Comparison of ENCODE assay signal across 20 cellular contexts in the genomic region with DNA sequence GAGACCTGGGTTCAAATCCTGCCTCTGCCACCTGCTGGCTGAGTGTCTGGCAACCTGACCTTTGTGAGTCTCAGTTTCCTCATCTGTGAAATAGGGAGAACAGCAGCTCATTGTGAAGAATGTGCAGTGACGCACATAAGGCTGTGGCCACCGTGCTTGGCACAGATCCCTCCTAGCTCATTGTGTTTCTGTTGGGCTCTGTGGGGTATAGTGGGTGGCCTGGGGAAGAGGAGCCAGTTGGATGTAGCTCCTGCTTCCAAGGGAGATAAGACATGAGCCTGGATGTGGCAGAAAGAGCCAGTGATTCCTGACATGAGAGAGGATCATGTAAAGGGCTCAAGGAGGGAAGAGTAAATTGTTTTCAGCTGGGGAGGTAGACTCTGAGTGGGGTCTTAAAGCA.
DNase-seq lines count a peak whose midpoint lies in the region; ATAC-seq, FAIRE-seq and TF ChIP-seq lines count a peak whose summit lies in the region.
"Had no signal": no experiment of that assay in that cellular context is flagged by ENCODE, and none has a peak within 500 bp of the region (broad histone marks: within the 10 kb centered on the region; RNA-seq: fewer than 3 reads in every experiment).

No MANE protein-coding gene starts in this region.

- H3K4me3 ChIP-seq in spleen (no peak overlapping the region), smooth muscle cell (no peak overlapping the region)

- no peaks in the 10 kb centered on the region for H4K20me1 ChIP-seq in smooth muscle cell (ENCODE audit: low read depth)

- no peak for ATAC-seq in GM21576 (IDR thresholded peaks at IDR 0.05; ENCODE audit: unreplicated experiment)

- FAIRE-seq in HTR-8/SVneo (lab: Jason Lieb, UNC) = peak; percentile 86
- FAIRE-seq: A204.1, D721Med, G401.6, H54 had no signal

- H3K27ac ChIP-seq in spleen (no peak overlapping the region), smooth muscle cell (ENCODE audit: low read depth) (no peak overlapping the region)
- H3K27ac ChIP-seq: KMS-11 had no signal

- intact Hi-C loops in spleen (cut with DNase I; ENCODE audit: low total_unique reads) = no loop called here

- no peaks in the 10 kb centered on the region for H3K36me3 Mint-ChIP-seq in endothelial cell (ENCODE audit: low read depth, unreplicated experiment)
- H3K36me3 Mint-ChIP-seq: CD4-positive, CD25-positive, alpha-beta regulatory T cell; CD8-positive, alpha-beta memory T cell had no signal

- H3K36me3 ChIP-seq in spleen = no peaks in the 10 kb centered on the region
- H3K36me3 ChIP-seq in smooth muscle cell (ENCODE audit: low read depth) = no peaks in the 10 kb centered on the region
- H3K36me3 ChIP-seq: BE2C had no signal

- H3F3A ChIP-seq in smooth muscle cell (ENCODE audit: low read depth) = no peaks in the 10 kb centered on the region

- no peak for DNase-seq in HTR-8/SVneo (ENCODE audit: insufficient read length, low spot score)
- DNase-seq in SK-MEL-5 (ENCODE audit: low read depth, low spot score) = peak; percentile 16
- DNase-seq in endothelial cell (ENCODE audit: low spot score) = no peak
- peak; percentile 42 for DNase-seq in spleen
- DNase-seq in HUDEP-2 (lab: John Stamatoyannopoulos, UW; ENCODE audit: unreplicated experiment in 76 of 76) = no peak
- DNase-seq in smooth muscle cell (lab: John Stamatoyannopoulos, UW; ENCODE audit: unreplicated experiment) = no peak
- DNase-seq: ACHN; BE2C; C1 segment of cervical spinal cord; CD4-positive, CD25-positive, alpha-beta regulatory T cell; CD8-positive, alpha-beta memory T cell; COR-L47; HCEC 1CT; HFFc6 had no signal

- peaks cover 14% of the 10 kb centered on the region for H3K4me1 Mint-ChIP-seq in endothelial cell (ENCODE audit: unreplicated experiment)
- H3K4me1 Mint-ChIP-seq: CD4-positive, CD25-positive, alpha-beta regulatory T cell; CD8-positive, alpha-beta memory T cell had no signal

- in situ Hi-C loops in SK-MEL-5 (cut with HindIII; ENCODE audit: low pct_unique_long_range_greater_than_20kb, low sequenced_read_pairs) = no loop called here

- H3K27me3 Mint-ChIP-seq in endothelial cell (ENCODE audit: unreplicated experiment) = peaks cover 8% of the 10 kb centered on the region
- H3K27me3 Mint-ChIP-seq: CD4-positive, CD25-positive, alpha-beta regulatory T cell had no signal

- no peaks in the 10 kb centered on the region for H3K79me2 ChIP-seq in smooth muscle cell (ENCODE audit: low read depth)

- H3K4me3 Mint-ChIP-seq in endothelial cell (ENCODE audit: unreplicated experiment) = no peak overlapping the region
- H3K4me3 Mint-ChIP-seq: CD4-positive, CD25-positive, alpha-beta regulatory T cell; CD8-positive, alpha-beta memory T cell; HFFc6 had no signal

- H3K9me3 Mint-ChIP-seq in endothelial cell (ENCODE audit: unreplicated experiment) = no peaks in the 10 kb centered on the region
- H3K9me3 Mint-ChIP-seq: CD4-positive, CD25-positive, alpha-beta regulatory T cell; CD8-positive, alpha-beta memory T cell; HFFc6 had no signal

- H3K9me3 ChIP-seq in spleen (no peaks in the 10 kb centered on the region), smooth muscle cell (replicated peaks; ENCODE audit: low read depth) (no peaks in the 10 kb centered on the region)
- H3K9me3 ChIP-seq: BE2C had no signal

- peak overlapping the region; percentile 69 for H3K27ac Mint-ChIP-seq in endothelial cell (ENCODE audit: unreplicated experiment)
- H3K27ac Mint-ChIP-seq: CD8-positive, alpha-beta memory T cell; HFFc6 had no signal

- peaks cover 0 to 3% (median 0%) of the 10 kb centered on the region in 6 donors for H3K4me1 ChIP-seq in spleen
- no peaks in the 10 kb centered on the region for H3K4me1 ChIP-seq in smooth muscle cell (ENCODE audit: low read depth)
- H3K4me1 ChIP-seq: BE2C had no signal

- TF ChIP-seq CTCF in endothelial cell (IDR thresholded peaks at IDR 0.05; ENCODE audit: unreplicated experiment) (no peak), spleen (IDR thresholded peaks at IDR 0.05 in 8 of 11, conservative IDR thresholded peaks at IDR 0.05 in 3 of 11) (no peak), smooth muscle cell (IDR thresholded peaks at IDR 0.05; ENCODE audit: borderline replicate concordance, insufficient read depth, poor library complexity, severe bottlenecking) (no peak)

- 88 to 97% (median 92%) methylated on average over 2 of the region's 2 CpGs for WGBS in spleen, 5 donors
- 95% methylated on average over 2 of the region's 2 CpGs for WGBS in smooth muscle cell (ENCODE audit: low lambda C conversion rate)

- no peak overlapping the region for H3K4me2 ChIP-seq in smooth muscle cell
- H3K4me2 ChIP-seq: KMS-11 had no signal

- no peak overlapping the region for H2AFZ ChIP-seq in smooth muscle cell (ENCODE audit: low read depth)

- H3K9ac ChIP-seq in smooth muscle cell (ENCODE audit: low read depth) = no peak overlapping the region
- H3K9ac ChIP-seq: KMS-11 had no signal

- no peak for TF ChIP-seq POLR2A in spleen (IDR thresholded peaks at IDR 0.05)

- H3K27me3 ChIP-seq in spleen (replicated peaks in 1 of 7) = peaks cover 0 to 40% (median 0%) of the 10 kb centered on the region in 7 donors
- no peaks in the 10 kb centered on the region for H3K27me3 ChIP-seq in smooth muscle cell (ENCODE audit: low read depth)
- H3K27me3 ChIP-seq: BE2C had no signal

Comparison
In these comparisons a context has a peak if more than half of its experiments do, and no peak if none do; other contexts are left out.
1. DNase-seq: peak in SK-MEL-5 (single experiment) and spleen (single experiment); none in HTR-8/SVneo (single experiment), endothelial cell (single experiment), HUDEP-2 (0 of 76) and smooth muscle cell (single experiment).